8 cellular contexts compared by ENCODE assay signal in genomic region chr7:1939434-1940401, GRCh38.
DNase-seq lines count a peak whose midpoint lies in the region; ATAC-seq and TF ChIP-seq lines count a peak whose summit lies in the region.

No MANE protein-coding gene starts in this region.

- TF ChIP-seq POLR2A in transverse colon (IDR thresholded peaks at IDR 0.05) = no peak

- H3K9ac ChIP-seq in duodenal mucosa (ENCODE audit: low read depth in 1 of 2, low read length in 2 of 2) = peak overlapping the region; percentile 10 to 25

- intact Hi-C loops in transverse colon (cut with DNase I; ENCODE audit: low total_unique reads) = no loop called here

- 55 to 87% methylated on average over 4 to 28 of the region's 28 CpGs for WGBS in transverse colon (ENCODE audit: low coverage in 1 of 2), 2 donors

- H3K9me3 ChIP-seq in RWPE2 (ENCODE audit: severe bottlenecking) (no peaks in the 10 kb centered on the region), duodenal mucosa (ENCODE audit: control insufficient read depth in 1 of 2, low read length in 2 of 2) (no peaks in the 10 kb centered on the region), transverse colon (no peaks in the 10 kb centered on the region)

- H3K27ac ChIP-seq in RWPE2 (ENCODE audit: poor library complexity, severe bottlenecking) (peak overlapping the region; percentile 4), duodenal mucosa (ENCODE audit: low read depth, low read length) (no peak overlapping the region), transverse colon (peak overlapping the region in 3 of 4 donors; percentile 62 to 65 (median 64))

- DNase-seq in RWPE2 (ENCODE audit: low spot score) (no peak), transverse colon (no peak), COLO668 (lab: John Stamatoyannopoulos, UW; ENCODE audit: unreplicated experiment) (no peak), iPS-NIHi7 (ENCODE audit: extremely low spot score) (no peak), AG08395 (ENCODE audit: low spot score) (no peak)

- TF ChIP-seq CTCF in RWPE2 (IDR thresholded peaks at IDR 0.05; ENCODE audit: poor library complexity, severe bottlenecking) (no peak), transverse colon (IDR thresholded peaks at IDR 0.05) (no peak)

- H3K27me3 ChIP-seq in RWPE2 (ENCODE audit: insufficient read depth, poor library complexity, severe bottlenecking) (no peaks in the 10 kb centered on the region), duodenal mucosa (ENCODE audit: control insufficient read depth in 1 of 2, insufficient read depth in 2 of 2, low read length in 2 of 2) (no peaks in the 10 kb centered on the region), transverse colon (no peaks in the 10 kb centered on the region)

- H3K4me1 ChIP-seq in RWPE2 (ENCODE audit: insufficient read depth, poor library complexity, severe bottlenecking) (peaks cover 3% of the 10 kb centered on the region), duodenal mucosa (ENCODE audit: control insufficient read depth in 1 of 2, insufficient read depth in 2 of 2, low read length in 2 of 2) (peaks cover 0 to 13% of the 10 kb centered on the region in 2 donors), transverse colon (no peaks in the 10 kb centered on the region)

- TF ChIP-seq EP300 in transverse colon (IDR thresholded peaks at IDR 0.05; ENCODE audit: low read depth) = no peak

- H3K4me3 ChIP-seq in RWPE2 (ENCODE audit: severe bottlenecking) = no peak overlapping the region
- H3K4me3 ChIP-seq in duodenal mucosa (ENCODE audit: low read depth in 1 of 2, low read length in 2 of 2) = peak overlapping the region; percentile 50 to 59
- peak overlapping the region in 2 of 4 donors; percentile 5 to 36 for H3K4me3 ChIP-seq in transverse colon

- in situ Hi-C loops in transverse colon (cut with MboI; ENCODE audit: low pct_ligation_motif_present in 1 of 4, low pct_unique_long_range_greater_than_20kb in 1 of 4, low sequenced_read_pairs in 3 of 4) = no loop called here

- H3K36me3 ChIP-seq in RWPE2 (ENCODE audit: low read depth) (no peaks in the 10 kb centered on the region), duodenal mucosa (ENCODE audit: control insufficient read depth in 1 of 2, insufficient read depth in 2 of 2, low read length in 2 of 2) (peaks cover 0 to 5% of the 10 kb centered on the region in 2 donors), transverse colon (no peaks in the 10 kb centered on the region)

- peak; percentile 3 for ATAC-seq in GM18517 (IDR thresholded peaks at IDR 0.05; ENCODE audit: unreplicated experiment)
- peak; percentile 10 for ATAC-seq in HG02623 (IDR thresholded peaks at IDR 0.05; ENCODE audit: unreplicated experiment)
- ATAC-seq in RWPE2 (ENCODE audit: low read depth) = peak; percentile 40; the same call in 2 of the 3 replicates
